ENCODE assay signal across 31 cellular contexts in genomic region chr3:175187586-175187985, GRCh38.
DNase-seq lines count a peak whose midpoint lies in the region; ATAC-seq and TF ChIP-seq lines count a peak whose summit lies in the region.
"Had no signal": no experiment of that assay in that cellular context is flagged by ENCODE, and none has a peak within 500 bp of the region (broad histone marks: within the 10 kb centered on the region; RNA-seq: fewer than 3 reads in every experiment).

No MANE protein-coding gene starts in this region.

- no peaks in the 10 kb centered on the region for H4K20me1 ChIP-seq in GM23248 (ENCODE audit: insufficient read depth)
- H4K20me1 ChIP-seq: BLaER1 had no signal

- H3K36me3 Mint-ChIP-seq in progenitor cell of endocrine pancreas (ENCODE audit: insufficient read depth): peaks cover 4% of the 10 kb centered on the region

- in situ Hi-C loops in GM23248 (cut with MboI): no loop called here

- no peaks in the 10 kb centered on the region for H3F3A ChIP-seq in GM23248 (ENCODE audit: insufficient read depth)

- no peak for ATAC-seq in GM19467 (IDR thresholded peaks at IDR 0.05; ENCODE audit: unreplicated experiment)
- ATAC-seq in HG02981 (IDR thresholded peaks at IDR 0.05; ENCODE audit: unreplicated experiment): no peak
- no peak for ATAC-seq in GM19455 (IDR thresholded peaks at IDR 0.05; ENCODE audit: unreplicated experiment)
- ATAC-seq: esophagus mucosa, left lobe of liver, mucosa of descending colon, right cardiac atrium had no signal

- H3K4me3 ChIP-seq in GM23248: no peak overlapping the region
- H3K4me3 ChIP-seq: BLaER1, cardiac muscle cell, coronary artery, mucosa of descending colon, thoracic aorta had no signal

- H3K9ac ChIP-seq in GM23248: no peak overlapping the region
- H3K9ac ChIP-seq: BLaER1, parathyroid adenoma, SK-N-SH had no signal

- H3K9me2 ChIP-seq in GM23248 (ENCODE audit: insufficient read depth): 0 out of 2 replicates have a peak, but pooled peaks cover 3% of the 10 kb centered on the region
- H3K9me2 ChIP-seq: SK-N-SH had no signal

- no peak overlapping the region for H3K27ac ChIP-seq in GM23248
- H3K27ac ChIP-seq: BLaER1, cardiac muscle cell, coronary artery, parathyroid adenoma, RWPE1, thoracic aorta, WERI-Rb-1 had no signal

- H3K27ac Mint-ChIP-seq in progenitor cell of endocrine pancreas: no peak overlapping the region
- H3K27ac Mint-ChIP-seq: immature natural killer cell; nephron; T-helper 2 cell treated with Interferon-gamma antibody and Interleukin-4, amounts not matched to agents 5 μg/mL and 100 μg/mL, for 36 hours had no signal

- H3K9me3 Mint-ChIP-seq in progenitor cell of endocrine pancreas (ENCODE audit: low read depth): peaks cover 12% of the 10 kb centered on the region

- no peak overlapping the region for H3K4me2 ChIP-seq in GM23248 (ENCODE audit: unreplicated experiment)
- H3K4me2 ChIP-seq: BLaER1, SK-N-SH had no signal

- DNase-seq in DMS153 (lab: John Stamatoyannopoulos, UW) (peak; percentile 80), GM23248 (peak; percentile 47), NCI-H2029 (lab: John Stamatoyannopoulos, UW) (peak; percentile 82), NCI-H774 (lab: John Stamatoyannopoulos, UW) (peak; percentile 65), progenitor cell of endocrine pancreas (ENCODE audit: low spot score, unreplicated experiment) (no peak)
- DNase-seq: activated CD4-positive, alpha-beta T cell treated with anti-CD3 and anti-CD28 coated beads, Interleukin-2, amount 50 U/mL, for 1 hour; activated naive CD4-positive, alpha-beta T cell treated with anti-CD3 and anti-CD28 coated beads, Interleukin-2, amount 50 U/mL, for 16 hours; COR-L47; EL; immature natural killer cell; mucosa of descending colon; NCI-H1694 treated with DMSO at 0.1 percent for 48 hours; NCI-H526; right cardiac atrium; SK-N-SH; stimulated activated CD4-positive, alpha-beta T cell treated with anti-CD3 and anti-CD28 coated beads, Interleukin-4, amount 100 ng/mL, for 24 hours; stimulated activated naive CD4-positive, alpha-beta T cell treated with Interleukin-2 at 50 U/mL for 16 hours; WERI-Rb-1 had no signal

- H3K27me3 Mint-ChIP-seq in progenitor cell of endocrine pancreas: no peaks in the 10 kb centered on the region

- 74 to 80% methylated on average over 2 of the region's 2 CpGs for WGBS in GM23248 (ENCODE audit: low coverage in 1 of 2, low lambda C conversion rate in 2 of 2, missing lambda C conversion rate in 2 of 2), 2 experiments

- no peaks in the 10 kb centered on the region for H3K27me3 ChIP-seq in GM23248 (replicated peaks; ENCODE audit: insufficient read depth)
- H3K27me3 ChIP-seq: BLaER1, cardiac muscle cell had no signal

- no peak for TF ChIP-seq CTCF in progenitor cell of endocrine pancreas (IDR thresholded peaks at IDR 0.05; ENCODE audit: unreplicated experiment)

- H2AFZ ChIP-seq in GM23248: no peak overlapping the region
- H2AFZ ChIP-seq: parathyroid adenoma had no signal

- H3K36me3 ChIP-seq in GM23248 (ENCODE audit: low read depth): no peaks in the 10 kb centered on the region
- H3K36me3 ChIP-seq: BLaER1, cardiac muscle cell, thoracic aorta, WERI-Rb-1 had no signal

- H3K9me3 ChIP-seq in GM23248 (ENCODE audit: low read depth): no peaks in the 10 kb centered on the region
- H3K9me3 ChIP-seq: BLaER1, mucosa of descending colon, thoracic aorta had no signal

- peaks cover 12% of the 10 kb centered on the region for H3K4me1 ChIP-seq in GM23248 (ENCODE audit: insufficient read depth)
- H3K4me1 ChIP-seq: BLaER1, parathyroid adenoma had no signal

- H3K79me2 ChIP-seq in GM23248 (ENCODE audit: insufficient read depth): no peaks in the 10 kb centered on the region
- H3K79me2 ChIP-seq: parathyroid adenoma had no signal

- H3K4me1 Mint-ChIP-seq in progenitor cell of endocrine pancreas (ENCODE audit: low read depth): no peaks in the 10 kb centered on the region
- H3K4me1 Mint-ChIP-seq: immature natural killer cell, nephron had no signal

- H3K4me3 Mint-ChIP-seq in progenitor cell of endocrine pancreas (ENCODE audit: low read depth): no peak overlapping the region
- H3K4me3 Mint-ChIP-seq: immature natural killer cell; nephron; T-helper 2 cell treated with Interferon-gamma antibody and Interleukin-4, amounts not matched to agents 5 μg/mL and 100 μg/mL, for 36 hours had no signal
